Comparison of ENCODE assay signal across 9 cellular contexts in the genomic region with DNA sequence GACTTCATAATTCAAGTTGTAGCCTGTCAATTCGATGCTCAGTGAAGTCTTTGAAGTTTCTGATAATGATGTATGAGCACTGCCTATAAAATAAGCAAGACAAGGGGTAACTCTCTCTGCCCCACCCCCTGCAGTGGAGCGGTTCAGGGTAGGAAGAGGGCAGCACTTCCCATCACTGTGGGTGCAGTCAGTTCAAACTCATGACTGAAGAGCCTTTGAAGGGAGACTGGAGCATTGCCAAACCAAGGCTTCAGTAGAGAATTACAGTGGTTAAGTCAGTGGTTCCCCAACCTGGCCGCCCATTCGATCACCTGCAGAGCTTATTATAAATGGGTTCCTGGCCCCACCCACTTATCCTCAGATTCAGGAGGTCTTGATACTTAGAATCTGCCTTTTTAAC.
DNase-seq lines count a peak whose midpoint lies in the region; TF ChIP-seq lines count a peak whose summit lies in the region.
"Had no signal": no experiment of that assay in that cellular context is flagged by ENCODE, and none has a peak within 500 bp of the region (broad histone marks: within the 10 kb centered on the region; RNA-seq: fewer than 3 reads in every experiment).

No MANE protein-coding gene starts in this region.

- H3K27ac ChIP-seq in H9 (ENCODE audit: insufficient read length, low read depth, low read length) = no peak overlapping the region
- H3K27ac ChIP-seq: skin epidermis had no signal

- H3K4me3 Mint-ChIP-seq in H9 = no peak overlapping the region

- no CpG with 5 or more reads among the region's 4 CpGs for WGBS in H9 (ENCODE audit: extremely low coverage, insufficient read length, low lambda C conversion rate)

- no peak overlapping the region for H4K91ac ChIP-seq in H9 (ENCODE audit: insufficient read length, low read depth, low read length)

- H3K4ac ChIP-seq in H9 (ENCODE audit: low read depth, low read length) = no peak overlapping the region

- peaks cover 8 to 19% of the 10 kb centered on the region in 2 experiments for H3K4me1 Mint-ChIP-seq in H9

- H3K9me3 Mint-ChIP-seq in H9 = no peaks in the 10 kb centered on the region

- no peak overlapping the region for H3K9ac ChIP-seq in H9 (ENCODE audit: extremely low read depth, insufficient read length, low read length)

- no peaks in the 10 kb centered on the region for H4K20me1 ChIP-seq in H9 (ENCODE audit: control insufficient read depth, insufficient read depth, insufficient read length)

- no peak overlapping the region for H2BK12ac ChIP-seq in H9 (ENCODE audit: insufficient read length, low read depth, low read length)

- no peak overlapping the region for H2BK20ac ChIP-seq in H9 (ENCODE audit: low read depth, low read length, poor library complexity, severe bottlenecking)

- H3K36me3 Mint-ChIP-seq in H9 (ENCODE audit: insufficient read depth in 1 of 3, low read depth in 3 of 3) = no peaks in the 10 kb centered on the region

- H2AK5ac ChIP-seq in H9 (ENCODE audit: insufficient read length, low read length) = no peak overlapping the region

- no peaks in the 10 kb centered on the region for H3K79me2 ChIP-seq in H9 (ENCODE audit: insufficient read depth, low read length)

- no peak overlapping the region for H3K23ac ChIP-seq in H9 (ENCODE audit: insufficient read length, low read depth, low read length)

- peaks cover 2% of the 10 kb centered on the region; the same call in 1 of the 2 replicates for H3K27me3 Mint-ChIP-seq in H9 (ENCODE audit: low read depth)

- H3T11ph ChIP-seq in H9 (ENCODE audit: low read length) = no peak overlapping the region

- H3K27me3 ChIP-seq in H9 (ENCODE audit: insufficient read depth, low read length) = no peaks in the 10 kb centered on the region

- no peak overlapping the region for H2BK120ac ChIP-seq in H9 (ENCODE audit: low read depth, low read length, poor library complexity, severe bottlenecking)

- H3K4me2 ChIP-seq in H9 (ENCODE audit: insufficient read depth, insufficient read length, low read length) = no peak overlapping the region

- no peak overlapping the region for H4K8ac ChIP-seq in H9 (replicated peaks; ENCODE audit: insufficient read length, low read depth, low read length)

- H3K18ac ChIP-seq in H9 (ENCODE audit: insufficient read length, low read depth, low read length) = no peak overlapping the region

- no peak for TF ChIP-seq CTCF in H9 (conservative IDR thresholded peaks at IDR 0.05)

- no peak overlapping the region for H2AFZ ChIP-seq in H9 (ENCODE audit: low read length)

- H3K9me3 ChIP-seq in H9 (ENCODE audit: control insufficient read depth, low read depth, low read length) = no peaks in the 10 kb centered on the region

- H2BK5ac ChIP-seq in H9 (ENCODE audit: insufficient read length, low read length) = no peak overlapping the region

- DNase-seq in NCI-H1417 (lab: John Stamatoyannopoulos, UW) (peak in 2 of 3 experiments; percentile 6 to 11), NCI-H1417 treated with DMSO at 0.1 percent for 48 hours (lab: John Stamatoyannopoulos, UW) (no peak), NCI-H69 (lab: John Stamatoyannopoulos, UW) (peak; percentile 92), H9 (no peak), kidney glomerular epithelial cell (lab: John Stamatoyannopoulos, UW) (no peak), HCEC 1CT (no peak)
- peak; percentile 44 for DNase-seq in activated naive CD4-positive, alpha-beta T cell treated with anti-CD3 and anti-CD28 coated beads, Interleukin-2, amount 50 U/mL, for 16 hours
- peak; percentile 16 for DNase-seq in stimulated activated CD8-positive, alpha-beta memory T cell treated with anti-CD3 and anti-CD28 coated beads, Interleukin-4, amount 100 ng/mL, for 24 hours (ENCODE audit: low read depth)

- no peak overlapping the region for H3K56ac ChIP-seq in H9 (ENCODE audit: insufficient read length, low read depth, low read length)

- no peak overlapping the region for H4K5ac ChIP-seq in H9 (ENCODE audit: insufficient read length, low read depth, low read length)

- no peak overlapping the region for H3K14ac ChIP-seq in H9 (ENCODE audit: insufficient read depth, low read length)

- H3K27ac Mint-ChIP-seq in H9 = no peak overlapping the region

- no peaks in the 10 kb centered on the region for H3K23me2 ChIP-seq in H9 (ENCODE audit: insufficient read length, low read depth, low read length, poor library complexity, severe bottlenecking)

- H3K79me1 ChIP-seq in H9 (ENCODE audit: insufficient read depth, low read depth, low read length, poor library complexity, severe bottlenecking) = no peaks in the 10 kb centered on the region

- H2BK15ac ChIP-seq in H9 (ENCODE audit: low read depth, low read length) = no peak overlapping the region

- no peaks in the 10 kb centered on the region; the same call in 1 of the 2 replicates for H3K4me1 ChIP-seq in H9 (ENCODE audit: insufficient read depth, low read length)

Comparison
In these comparisons a context has a peak if more than half of its experiments do, and no peak if none do; other contexts are left out.
1. DNase-seq: peak in NCI-H1417 (2 of 3), NCI-H69 (single experiment), activated naive CD4-positive, alpha-beta T cell treated with anti-CD3 and anti-CD28 coated beads, Interleukin-2, amount 50 U/mL, for 16 hours (single experiment) and stimulated activated CD8-positive, alpha-beta memory T cell treated with anti-CD3 and anti-CD28 coated beads, Interleukin-4, amount 100 ng/mL, for 24 hours (single experiment); none in NCI-H1417 treated with DMSO at 0.1 percent for 48 hours (single experiment), H9 (single experiment), kidney glomerular epithelial cell (single experiment) and HCEC 1CT (single experiment).